15 cellular contexts compared by ENCODE assay signal in genomic region chr2:133365117-133365516, GRCh38.
"Had no signal": no experiment of that assay in that cellular context is flagged by ENCODE, and none has a peak within 500 bp of the region (broad histone marks: within the 10 kb centered on the region; RNA-seq: fewer than 3 reads in every experiment).

No MANE protein-coding gene starts in this region.

- H3K9me3 ChIP-seq: colonic mucosa, heart left ventricle, upper lobe of left lung had no signal

- H3K4me1 ChIP-seq: colonic mucosa, upper lobe of left lung had no signal

- H3K4me3 Mint-ChIP-seq: activated T-cell treated with anti-CD3 and anti-CD28 coated beads, Interleukin-2, amount 50 U/mL, for 4 hours; natural killer cell treated with Interleukin-12 subunit alpha and Interleukin-12 subunit beta and Interleukin-15 and Interleukin-18, amount 100 ng/mL, for 72 hours had no signal

- H3K36me3 Mint-ChIP-seq: activated naive CD4-positive, alpha-beta T cell treated with anti-CD3 and anti-CD28 coated beads, Interleukin-2, amount 50 U/mL, for 72 hours; natural killer cell treated with Interleukin-12 subunit alpha and Interleukin-12 subunit beta and Interleukin-15 and Interleukin-18, amount 100 ng/mL, for 72 hours had no signal

- DNase-seq: activated CD4-positive, alpha-beta T cell treated with anti-CD3 and anti-CD28 coated beads, Interleukin-2, amount 50 U/mL, for 4 hours; activated effector memory CD4-positive, alpha-beta T cell treated with anti-CD3 and anti-CD28 coated beads, Interleukin-2, amount 50 U/mL, for 16 hours; activated T-cell treated with anti-CD3 and anti-CD28 coated beads, Interleukin-2, amount 50 U/mL, for 4 hours; colonic mucosa; effector CD4-positive, alpha-beta T cell; heart left ventricle; stimulated activated CD4-positive, alpha-beta T cell treated with anti-CD3 and anti-CD28 coated beads, Interleukin-2, amount 100 ng/mL, for 48 hours; stimulated activated naive CD8-positive, alpha-beta T cell treated with anti-CD3 and anti-CD28 coated beads, Interleukin-15, Interleukin-2, amounts not matched to agents 100 U/mL and 50 U/mL, for 24 hours; T-helper 2 cell; upper lobe of left lung had no signal

- H3K27me3 Mint-ChIP-seq: natural killer cell treated with Interleukin-12 subunit alpha and Interleukin-12 subunit beta and Interleukin-15 and Interleukin-18, amount 100 ng/mL, for 72 hours had no signal

- H3K27ac ChIP-seq: colonic mucosa, heart left ventricle, upper lobe of left lung had no signal

- H3K27ac Mint-ChIP-seq: activated naive CD4-positive, alpha-beta T cell treated with anti-CD3 and anti-CD28 coated beads, Interleukin-2, amount 50 U/mL, for 72 hours; natural killer cell treated with Interleukin-12 subunit alpha and Interleukin-12 subunit beta and Interleukin-15 and Interleukin-18, amount 100 ng/mL, for 72 hours had no signal

- H3K27me3 ChIP-seq: colonic mucosa, heart left ventricle, upper lobe of left lung had no signal

- ATAC-seq: activated CD4-positive, CD25-positive, alpha-beta regulatory T cell treated with anti-CD3 and anti-CD28 coated beads, Interleukin-2, amount 50 U/mL, for 24 hours; activated naive CD4-positive, alpha-beta T cell treated with anti-CD3 and anti-CD28 coated beads, Interleukin-2, amount 50 U/mL, for 72 hours; activated T-cell treated with anti-CD3 and anti-CD28 coated beads, Interleukin-2, amount 50 U/mL, for 4 hours; heart left ventricle; left lobe of liver; natural killer cell treated with Interleukin-12 subunit alpha and Interleukin-12 subunit beta and Interleukin-15 and Interleukin-18, amount 100 ng/mL, for 72 hours; stimulated activated naive CD8-positive, alpha-beta T cell treated with anti-CD3 and anti-CD28 coated beads, Interleukin-15, Interleukin-2, amounts not matched to agents 100 U/mL and 50 U/mL, for 24 hours had no signal

- FAIRE-seq: islet of Langerhans had no signal

- H3K36me3 ChIP-seq: colonic mucosa, heart left ventricle, upper lobe of left lung had no signal

- H3K9me3 Mint-ChIP-seq: activated T-cell treated with anti-CD3 and anti-CD28 coated beads, Interleukin-2, amount 50 U/mL, for 4 hours had no signal

- H3K4me3 ChIP-seq: colonic mucosa, heart left ventricle, upper lobe of left lung had no signal
